Comparison of ENCODE assay signal across 1 cellular context in the genomic region with DNA sequence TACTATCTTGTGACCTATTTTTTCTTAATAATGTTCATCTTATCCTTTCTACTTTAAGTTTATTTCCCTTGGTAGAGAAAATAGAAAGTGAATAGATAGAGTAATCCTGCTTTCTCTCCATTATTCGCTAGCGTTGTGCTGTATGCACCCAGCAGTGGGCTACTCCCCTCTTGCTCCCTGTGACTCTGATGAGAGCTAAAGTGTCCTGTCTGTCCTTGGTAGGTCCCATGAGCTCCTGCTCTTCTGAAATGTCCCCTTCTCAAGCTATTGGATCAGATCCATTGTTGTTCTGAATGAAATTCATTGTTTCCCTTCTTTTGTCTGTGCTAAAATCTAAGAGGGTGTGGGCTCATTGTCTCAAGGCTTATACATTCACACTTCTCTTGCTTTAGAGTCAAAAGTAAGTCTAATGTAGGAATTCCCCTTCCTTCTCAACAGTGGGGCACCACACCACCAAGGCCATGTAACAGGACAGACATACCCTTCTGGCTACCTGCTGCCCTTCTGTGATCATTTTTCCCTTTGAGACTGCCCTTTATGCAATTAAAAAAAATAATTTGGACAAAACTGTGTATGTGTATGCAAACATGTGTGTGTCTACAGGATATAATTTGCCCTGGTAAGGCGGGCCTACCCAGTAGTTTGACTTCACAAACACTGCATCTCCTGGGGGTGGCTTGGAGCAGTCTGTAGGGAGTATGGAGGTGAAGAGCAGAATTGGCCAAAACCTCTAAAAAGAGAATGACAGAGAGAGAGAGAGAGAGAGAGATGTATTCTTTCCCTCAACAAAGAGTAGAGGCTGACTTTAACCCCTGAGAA.
TF ChIP-seq lines count a peak whose summit lies in the region.

No MANE protein-coding gene starts in this region.

TF ChIP-seq in endothelial cell of umbilical vein, 7 proteins besides CTCF, POLR2A, EP300 and RAD21 (continued from another document):
- TF ChIP-seq FOS (IDR thresholded peaks at IDR 0.05; ENCODE audit: borderline replicate concordance, insufficient read depth, low read length): no peak
- no peak for TF ChIP-seq GATA2 (IDR thresholded peaks at IDR 0.05; ENCODE audit: insufficient read depth, insufficient read length, low read depth, low read length)
- no peak for TF ChIP-seq POLR2AphosphoS5 (IDR thresholded peaks at IDR 0.05; ENCODE audit: insufficient read depth, low read depth, low read length)
